Comparison of ENCODE assay signal across 21 cellular contexts in the genomic region with DNA sequence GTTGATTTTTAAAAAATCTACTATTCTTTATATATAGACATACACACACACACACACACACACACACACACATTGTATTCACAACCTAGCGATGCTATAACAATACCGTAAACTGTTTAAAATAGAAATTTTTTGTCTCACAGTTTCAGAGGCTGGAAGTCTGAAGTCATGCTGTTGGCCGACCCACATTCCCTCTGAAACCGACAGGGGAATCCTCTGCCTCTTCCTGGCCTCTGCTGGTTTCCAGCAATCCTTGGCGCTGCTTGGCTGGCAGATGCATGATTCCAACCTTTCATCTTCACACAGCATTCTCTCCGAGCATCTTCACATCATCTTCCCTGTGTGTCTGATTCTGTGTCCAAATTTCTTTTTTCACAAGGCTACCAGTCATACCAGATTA.
"Had no signal": no experiment of that assay in that cellular context is flagged by ENCODE, and none has a peak within 500 bp of the region (broad histone marks: within the 10 kb centered on the region; RNA-seq: fewer than 3 reads in every experiment).

No MANE protein-coding gene starts in this region.

- H3K4me3 Mint-ChIP-seq: effector memory CD8-positive, alpha-beta T cell; memory B cell; naive thymus-derived CD8-positive, alpha-beta T cell; nephron progenitor cell; stimulated activated naive B cell treated with anti-CD40 and anti-IgM and Interleukin-4, amounts not matched to agents 10 μg/mL and 1 μg/mL and 100 μg/mL, for 72 hours; stimulated activated naive CD8-positive, alpha-beta T cell treated with anti-CD3 and anti-CD28 coated beads, Interleukin-15, Interleukin-2, amounts not matched to agents 100 ng/mL and 50 ng/mL, for 24 hours had no signal

- H3K4me2 ChIP-seq: hepatocyte had no signal

- H3K9me3 Mint-ChIP-seq: effector memory CD8-positive, alpha-beta T cell; memory B cell; naive thymus-derived CD8-positive, alpha-beta T cell; nephron progenitor cell; stimulated activated naive B cell treated with anti-CD40 and anti-IgM and Interleukin-4, amounts not matched to agents 10 μg/mL and 1 μg/mL and 100 μg/mL, for 72 hours; stimulated activated naive CD8-positive, alpha-beta T cell treated with anti-CD3 and anti-CD28 coated beads, Interleukin-15, Interleukin-2, amounts not matched to agents 100 ng/mL and 50 ng/mL, for 24 hours had no signal

- H3K36me3 Mint-ChIP-seq: memory B cell; naive thymus-derived CD8-positive, alpha-beta T cell; stimulated activated naive B cell treated with anti-CD40 and anti-IgM and Interleukin-4, amounts not matched to agents 10 μg/mL and 1 μg/mL and 100 μg/mL, for 72 hours had no signal

- H3K9me3 ChIP-seq: gastrocnemius medialis, heart left ventricle, prostate gland, right atrium auricular region, transverse colon had no signal

- H3K27me3 ChIP-seq: gastrocnemius medialis, heart left ventricle, hepatocyte, right atrium auricular region, transverse colon had no signal

- H3K79me2 ChIP-seq: hepatocyte had no signal

- FAIRE-seq: endometrium, kidney had no signal

- H3K4me3 ChIP-seq: gastrocnemius medialis, heart left ventricle, hepatocyte, lung, prostate gland, right atrium auricular region, skin epidermis, transverse colon had no signal

- DNase-seq: cortex of kidney; effector memory CD8-positive, alpha-beta T cell; gastrocnemius medialis; heart left ventricle; kidney; naive thymus-derived CD8-positive, alpha-beta T cell; nephron progenitor cell; nucleus accumbens; stimulated activated CD4-positive, alpha-beta T cell treated with anti-CD3 and anti-CD28 coated beads, Interleukin-15, amount 100 ng/mL, for 24 hours; stimulated activated CD4-positive, alpha-beta T cell treated with anti-CD3 and anti-CD28 coated beads, Interleukin-2, amount 100 ng/mL, for 48 hours; stimulated activated naive B cell treated with anti-CD40 and anti-IgM and Interleukin-4, amounts not matched to agents 10 μg/mL and 1 μg/mL and 100 μg/mL, for 72 hours; transverse colon had no signal

- ATAC-seq: effector memory CD8-positive, alpha-beta T cell; gastrocnemius medialis; heart left ventricle; left lobe of liver; naive thymus-derived CD8-positive, alpha-beta T cell; stimulated activated naive B cell treated with anti-CD40 and anti-IgM and Interleukin-4, amounts not matched to agents 10 μg/mL and 1 μg/mL and 100 μg/mL, for 72 hours had no signal

- H3K4me1 ChIP-seq: prostate gland, right atrium auricular region had no signal

- H3K27ac Mint-ChIP-seq: effector memory CD8-positive, alpha-beta T cell; memory B cell; naive thymus-derived CD8-positive, alpha-beta T cell; nephron progenitor cell; stimulated activated naive B cell treated with anti-CD40 and anti-IgM and Interleukin-4, amounts not matched to agents 10 μg/mL and 1 μg/mL and 100 μg/mL, for 72 hours; stimulated activated naive CD8-positive, alpha-beta T cell treated with anti-CD3 and anti-CD28 coated beads, Interleukin-15, Interleukin-2, amounts not matched to agents 100 ng/mL and 50 ng/mL, for 24 hours had no signal

- H3K36me3 ChIP-seq: gastrocnemius medialis, heart left ventricle, prostate gland, right atrium auricular region, transverse colon had no signal

- H3K27ac ChIP-seq: gastrocnemius medialis, heart left ventricle, hepatocyte, prostate gland, right atrium auricular region, skin epidermis, transverse colon had no signal

- H2AFZ ChIP-seq: hepatocyte had no signal

- H3K4me1 Mint-ChIP-seq: memory B cell; naive thymus-derived CD8-positive, alpha-beta T cell; stimulated activated naive B cell treated with anti-CD40 and anti-IgM and Interleukin-4, amounts not matched to agents 10 μg/mL and 1 μg/mL and 100 μg/mL, for 72 hours had no signal
